ENCODE assay signal across 6 cellular contexts in the genomic region with DNA sequence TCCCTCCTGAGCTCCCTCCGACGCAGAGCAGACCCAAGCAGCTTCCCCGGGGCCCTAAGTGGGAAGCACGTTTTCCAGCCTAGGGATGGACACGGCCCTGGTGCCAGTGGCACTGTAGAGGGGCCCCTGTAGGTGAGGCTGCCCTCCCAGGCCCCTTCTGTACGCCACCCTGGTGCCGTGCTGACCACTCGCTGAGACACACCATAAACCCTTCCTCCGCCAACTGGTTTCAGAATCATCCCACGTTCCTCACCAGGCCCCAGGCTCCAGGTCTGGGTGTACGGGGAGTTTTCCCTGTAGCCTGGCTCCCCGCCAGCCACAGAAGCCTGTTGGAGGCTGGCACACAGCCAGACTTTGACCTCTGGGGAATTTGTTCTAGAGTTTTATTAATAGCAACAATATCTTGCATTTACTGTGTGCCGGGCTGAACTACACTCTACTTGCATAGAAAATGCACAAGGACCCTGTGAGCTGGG. TPM values are rescaled to one million over a fixed set of nuclear protein-coding genes. Genes with fewer than 3 reads are reported as not detected.
A peak's percentile ranks its signal among the peaks of the same experiment; 100 is the strongest.
DNase-seq lines count a peak whose midpoint lies in the region; ATAC-seq, FAIRE-seq and TF ChIP-seq lines count a peak whose summit lies in the region.

No MANE protein-coding gene starts in this region.

- H3K27me3 ChIP-seq in bronchial epithelial cell (ENCODE audit: control insufficient read depth, insufficient read depth, low read length): no peaks in the 10 kb centered on the region

- H3K4me3 ChIP-seq in bronchial epithelial cell (ENCODE audit: low read depth, low read length) (no peak overlapping the region), retinal pigment epithelial cell (ENCODE audit: low read length) (no peak overlapping the region)

- no peak for FAIRE-seq in bronchial epithelial cell (lab: Jason Lieb, UNC)

- no peaks in the 10 kb centered on the region for H3K36me3 ChIP-seq in bronchial epithelial cell (ENCODE audit: control insufficient read depth, insufficient read depth, low read length)

- no peak for ATAC-seq in GM21619 (IDR thresholded peaks at IDR 0.05; ENCODE audit: unreplicated experiment)

- DNase-seq in NCI-H1436 (lab: John Stamatoyannopoulos, UW) (peak; percentile 82), bronchial epithelial cell (ENCODE audit: low read depth) (peak; percentile 53), retinal pigment epithelial cell (ENCODE audit: low read depth) (peak; percentile 71), AG08395 (ENCODE audit: low spot score) (no peak), D341Med (ENCODE audit: low spot score) (no peak)

- no peak for TF ChIP-seq CTCF in bronchial epithelial cell (IDR thresholded peaks at IDR 0.05; ENCODE audit: insufficient read depth, low read length, severe bottlenecking)
- TF ChIP-seq CTCF in retinal pigment epithelial cell (conservative IDR thresholded peaks at IDR 0.05; ENCODE audit: low read depth, low read length): no peak

RNA-seq across cellular contexts. Expression of gene WDR38, which starts 18.2 kb away (rescaled TPM):
- not detected in 2 replicates for total RNA-seq in bronchial epithelial cell

RNA-seq across cellular contexts. Expression of gene RPL35, which starts 26.7 kb away (rescaled TPM):
- total RNA-seq in bronchial epithelial cell: 3,172 and 3,391 TPM in 2 replicates

RNA-seq across cellular contexts. Expression of gene ARPC5L, which starts 26.9 kb away (rescaled TPM):
- total RNA-seq in bronchial epithelial cell: 30.3 and 49.2 TPM in 2 replicates

RNA-seq across cellular contexts. Expression of gene OLFML2A, which starts 58.1 kb away (rescaled TPM):
- total RNA-seq in bronchial epithelial cell: 4.5 and 6.3 TPM in 2 replicates

Comparison
In these comparisons a context has a peak if more than half of its experiments do, and no peak if none do; other contexts are left out.
1. DNase-seq: peak in NCI-H1436 (single experiment), bronchial epithelial cell (single experiment) and retinal pigment epithelial cell (single experiment); none in AG08395 (single experiment) and D341Med (single experiment).